ENCODE assay signal across 23 cellular contexts in genomic region chr13:110549795-110550160, GRCh38.
"Had no signal": no experiment of that assay in that cellular context is flagged by ENCODE, and none has a peak within 500 bp of the region (broad histone marks: within the 10 kb centered on the region; RNA-seq: fewer than 3 reads in every experiment).

No MANE protein-coding gene starts in this region.

- H3K4me1 ChIP-seq: psoas muscle, uterus had no signal

- FAIRE-seq: endometrium had no signal

- H3K4me3 ChIP-seq: dorsolateral prefrontal cortex, esophagus muscularis mucosa, gastrocnemius medialis, left ventricle myocardium inferior, lower lobe of right lung, psoas muscle, right lobe of liver, upper lobe of left lung, uterus had no signal

- DNase-seq: cortex of kidney; dorsolateral prefrontal cortex; effector CD8-positive, alpha-beta T cell; gastrocnemius medialis; left ventricle myocardium inferior; lower lobe of right lung; naive B cell; psoas muscle; retina; right lobe of liver; stimulated activated CD4-positive, alpha-beta T cell treated with anti-CD3 and anti-CD28 coated beads, Interleukin-15, amount 100 ng/mL, for 24 hours; stimulated activated CD4-positive, alpha-beta T cell treated with anti-CD3 and anti-CD28 coated beads, Interleukin-1b, Interleukin-23, amount 100 ng/mL, for 48 hours; stimulated activated CD4-positive, alpha-beta T cell treated with anti-CD3 and anti-CD28 coated beads, Interleukin-4, amount 100 ng/mL, for 24 hours; stimulated activated naive B cell treated with anti-CD40 and anti-IgM and Interleukin-4, amounts not matched to agents 10 μg/mL and 1 μg/mL and 100 μg/mL, for 72 hours; stimulated activated naive CD8-positive, alpha-beta T cell treated with anti-CD3 and anti-CD28 coated beads, Interleukin-15, amount 100 ng/mL, for 72 hours; substantia nigra; upper lobe of left lung; uterus had no signal

- H3K27ac Mint-ChIP-seq: nephron; stimulated activated naive B cell treated with anti-CD40 and anti-IgM and Interleukin-4, amounts not matched to agents 10 μg/mL and 1 μg/mL and 100 μg/mL, for 72 hours; stimulated activated naive CD8-positive, alpha-beta T cell treated with anti-CD3 and anti-CD28 coated beads, Interleukin-15, amount 100 ng/mL, for 72 hours had no signal

- H3K4me3 Mint-ChIP-seq: memory B cell; naive B cell; nephron; stimulated activated naive B cell treated with anti-CD40 and anti-IgM and Interleukin-4, amounts not matched to agents 10 μg/mL and 1 μg/mL and 100 μg/mL, for 72 hours; stimulated activated naive CD8-positive, alpha-beta T cell treated with anti-CD3 and anti-CD28 coated beads, Interleukin-15, amount 100 ng/mL, for 72 hours had no signal

- H3K36me3 ChIP-seq: esophagus muscularis mucosa, gastrocnemius medialis, left ventricle myocardium inferior, right lobe of liver, upper lobe of left lung, uterus had no signal

- H2AFZ ChIP-seq: parathyroid adenoma had no signal

- H3K79me2 ChIP-seq: parathyroid adenoma had no signal

- H3K27me3 Mint-ChIP-seq: memory B cell; naive B cell; stimulated activated naive B cell treated with anti-CD40 and anti-IgM and Interleukin-4, amounts not matched to agents 10 μg/mL and 1 μg/mL and 100 μg/mL, for 72 hours; stimulated activated naive CD8-positive, alpha-beta T cell treated with anti-CD3 and anti-CD28 coated beads, Interleukin-15, amount 100 ng/mL, for 72 hours had no signal

- H3K9ac ChIP-seq: parathyroid adenoma had no signal

- H3K27ac ChIP-seq: dorsolateral prefrontal cortex, esophagus muscularis mucosa, gastrocnemius medialis, left ventricle myocardium inferior, lower lobe of right lung, parathyroid adenoma, psoas muscle, uterus had no signal

- H3K27me3 ChIP-seq: dorsolateral prefrontal cortex, esophagus muscularis mucosa, gastrocnemius medialis, right lobe of liver, upper lobe of left lung, uterus had no signal

- H3K9me3 ChIP-seq: esophagus muscularis mucosa, gastrocnemius medialis, left ventricle myocardium inferior, lower lobe of right lung, psoas muscle, right lobe of liver, upper lobe of left lung, uterus had no signal

- H3K4me1 Mint-ChIP-seq: memory B cell; naive B cell; stimulated activated naive CD8-positive, alpha-beta T cell treated with anti-CD3 and anti-CD28 coated beads, Interleukin-15, amount 100 ng/mL, for 72 hours had no signal

- ATAC-seq: gastrocnemius medialis; lower lobe of right lung; psoas muscle; right lobe of liver; stimulated activated naive B cell treated with anti-CD40 and anti-IgM and Interleukin-4, amounts not matched to agents 10 μg/mL and 1 μg/mL and 100 μg/mL, for 72 hours; stimulated activated naive CD8-positive, alpha-beta T cell treated with anti-CD3 and anti-CD28 coated beads, Interleukin-15, amount 100 ng/mL, for 72 hours had no signal
